Comparison of ENCODE assay signal across 18 cellular contexts in the genomic region with DNA sequence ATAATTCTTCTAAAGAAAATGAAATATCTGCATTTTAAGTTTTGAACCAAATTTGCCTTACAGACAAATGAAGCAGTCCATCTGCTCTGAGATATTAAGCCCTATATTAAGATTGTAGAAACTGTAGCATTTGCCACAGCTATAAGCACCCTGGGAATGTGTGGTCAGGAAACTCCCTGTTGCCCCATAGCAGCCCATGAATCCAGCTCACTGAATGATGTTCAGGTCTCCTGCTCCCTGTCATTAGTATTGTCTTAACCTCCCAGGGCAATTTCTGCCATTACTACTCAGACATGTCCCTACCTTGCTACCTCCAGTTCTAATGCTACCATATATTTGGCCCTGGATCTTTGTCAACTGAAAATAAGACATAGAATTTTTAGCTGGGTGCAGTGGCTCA. TPM values are rescaled to one million over a fixed set of nuclear protein-coding genes. Genes with fewer than 3 reads are reported as not detected.
"Had no signal": no experiment of that assay in that cellular context is flagged by ENCODE, and none has a peak within 500 bp of the region (broad histone marks: within the 10 kb centered on the region; RNA-seq: fewer than 3 reads in every experiment).

No MANE protein-coding gene starts in this region.

- ATAC-seq: left colon, natural killer cell, upper lobe of right lung had no signal

- H3K36me3 ChIP-seq: brain microvascular endothelial cell, sigmoid colon, upper lobe of right lung had no signal

- H3K4me1 ChIP-seq: sigmoid colon, upper lobe of right lung had no signal

- H3K27ac ChIP-seq: brain microvascular endothelial cell, upper lobe of right lung had no signal

- H3K4me3 ChIP-seq: lung, sigmoid colon, upper lobe of right lung had no signal

- H3K27me3 ChIP-seq: brain microvascular endothelial cell, sigmoid colon, upper lobe of right lung had no signal

- H3K9me3 ChIP-seq: sigmoid colon, upper lobe of right lung had no signal

- DNase-seq: activated CD4-positive, alpha-beta T cell treated with anti-CD3 and anti-CD28 coated beads, Interleukin-2, amount 50 U/mL, for 4 hours; activated CD4-positive, CD25-positive, alpha-beta regulatory T cell treated with anti-CD3 and anti-CD28 coated beads, Interleukin-2, amount 50 U/mL, for 72 hours; activated effector memory CD4-positive, alpha-beta T cell treated with Interleukin-2 at 50 U/mL for 16 hours; activated T-cell treated with anti-CD3 and anti-CD28 coated beads, Interleukin-2, amount 50 U/mL, for 24 hours; amygdala; brain microvascular endothelial cell; hippocampal formation; left colon; natural killer cell; nucleus accumbens; sigmoid colon; stimulated activated CD4-positive, alpha-beta T cell treated with anti-CD3 and anti-CD28 coated beads, Interleukin-15, amount 100 ng/mL, for 24 hours; stimulated activated CD4-positive, alpha-beta T cell treated with anti-CD3 and anti-CD28 coated beads, Interleukin-4, amount 100 ng/mL, for 24 hours; SW 1271; upper lobe of right lung had no signal

RNA-seq across cellular contexts. Expression of a gene that starts 41.1 kb away (rescaled TPM):
- total RNA-seq: endothelial cell of umbilical vein, mononuclear cell had no signal
- polyA plus RNA-seq: endothelial cell of umbilical vein had no signal
